ENCODE assay signal across 16 cellular contexts in the genomic region with DNA sequence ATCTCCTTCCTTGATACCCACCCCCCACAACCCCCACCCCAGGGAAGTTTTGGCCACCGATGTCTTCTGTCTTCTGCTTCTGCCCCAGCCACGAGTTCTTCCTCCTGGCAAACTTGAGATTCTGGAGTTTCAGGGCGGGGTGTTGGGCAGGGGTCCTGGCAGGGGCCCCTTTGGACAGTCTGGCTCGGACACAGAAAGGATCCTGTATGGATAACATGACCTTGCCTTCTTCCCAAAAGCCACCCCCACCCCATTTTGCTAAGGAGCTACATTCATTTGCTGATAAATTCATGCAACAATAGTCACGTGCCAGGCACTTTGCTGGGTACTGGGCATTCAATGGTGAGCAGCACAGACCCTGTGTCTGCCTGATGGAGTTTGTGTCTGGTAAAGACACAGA. TPM values are rescaled to one million over a fixed set of nuclear protein-coding genes. Genes with fewer than 3 reads are reported as not detected.
A peak's percentile ranks its signal among the peaks of the same experiment; 100 is the strongest.
DNase-seq lines count a peak whose midpoint lies in the region; ATAC-seq, FAIRE-seq and TF ChIP-seq lines count a peak whose summit lies in the region.
"Had no signal": no experiment of that assay in that cellular context is flagged by ENCODE, and none has a peak within 500 bp of the region (broad histone marks: within the 10 kb centered on the region; RNA-seq: fewer than 3 reads in every experiment).

No MANE protein-coding gene starts in this region.

- no peak overlapping the region for H3K4me3 Mint-ChIP-seq in activated CD4-positive, alpha-beta T cell treated with anti-CD3 and anti-CD28 coated beads, Interleukin-2, amount 10 ng/mL, durations not matched to agents 24 days and 14 days
- H3K4me3 Mint-ChIP-seq: effector memory CD8-positive, alpha-beta T cell had no signal

- intact Hi-C loops in sigmoid colon (cut with DNase I) = no loop called here
- intact Hi-C loops in activated CD4-positive, alpha-beta T cell treated with anti-CD3 and anti-CD28 coated beads, Interleukin-2, amount 10 ng/mL, durations not matched to agents 24 days and 14 days (cut with micrococcal nuclease) = no loop called here

- TF ChIP-seq EP300 in A549 (IDR thresholded peaks at IDR 0.05) = no peak
- TF ChIP-seq EP300 in sigmoid colon (IDR thresholded peaks at IDR 0.05) = no peak

- H3K9me3 Mint-ChIP-seq in activated CD4-positive, alpha-beta T cell treated with anti-CD3 and anti-CD28 coated beads, Interleukin-2, amount 10 ng/mL, durations not matched to agents 24 days and 14 days = no peaks in the 10 kb centered on the region
- H3K9me3 Mint-ChIP-seq: effector memory CD8-positive, alpha-beta T cell had no signal

- H3K36me3 ChIP-seq in HUES48 (ENCODE audit: control insufficient read depth, insufficient read depth, low read length) = no peaks in the 10 kb centered on the region
- H3K36me3 ChIP-seq in hepatocyte (replicated peaks; ENCODE audit: insufficient read depth, low read depth) = no peaks in the 10 kb centered on the region
- H3K36me3 ChIP-seq in sigmoid colon = no peaks in the 10 kb centered on the region
- H3K36me3 ChIP-seq: HAP-1, pancreas had no signal

- H3K27me3 ChIP-seq in HUES48 (ENCODE audit: control insufficient read depth, insufficient read depth, low read length) = peaks cover 11% of the 10 kb centered on the region
- no peaks in the 10 kb centered on the region for H3K27me3 ChIP-seq in hepatocyte
- no peaks in the 10 kb centered on the region for H3K27me3 ChIP-seq in sigmoid colon
- H3K27me3 ChIP-seq: pancreas had no signal

- no peaks in the 10 kb centered on the region for H3K36me3 Mint-ChIP-seq in activated CD4-positive, alpha-beta T cell treated with anti-CD3 and anti-CD28 coated beads, Interleukin-2, amount 10 ng/mL, durations not matched to agents 24 days and 14 days (ENCODE audit: low read depth)

- H3K9me3 ChIP-seq in A549 = no peaks in the 10 kb centered on the region
- H3K9me3 ChIP-seq in HUES48 (ENCODE audit: control insufficient read depth, insufficient read depth, low read length) = no peaks in the 10 kb centered on the region
- no peaks in the 10 kb centered on the region for H3K9me3 ChIP-seq in hepatocyte (ENCODE audit: low read depth)
- no peaks in the 10 kb centered on the region for H3K9me3 ChIP-seq in sigmoid colon
- H3K9me3 ChIP-seq: body of pancreas, HAP-1, pancreas had no signal

- no peaks in the 10 kb centered on the region for H3K79me2 ChIP-seq in hepatocyte

- no peak for TF ChIP-seq RAD21 in A549 (conservative IDR thresholded peaks at IDR 0.05 in 1 of 2, IDR thresholded peaks at IDR 0.05 in 1 of 2)

- no peak overlapping the region for H3K27ac Mint-ChIP-seq in activated CD4-positive, alpha-beta T cell treated with anti-CD3 and anti-CD28 coated beads, Interleukin-2, amount 10 ng/mL, durations not matched to agents 24 days and 14 days
- H3K27ac Mint-ChIP-seq: effector memory CD8-positive, alpha-beta T cell had no signal

- DNase-seq in A549 (ENCODE audit: low read depth in 1 of 2, low spot score in 1 of 2) (no peak), hepatocyte (ENCODE audit: low spot score) (no peak), sigmoid colon (peak; percentile 58), epidermal melanocyte (ENCODE audit: insufficient read length, low spot score) (no peak), islet precursor cell (no peak)
- DNase-seq in stimulated activated CD4-positive, alpha-beta T cell treated with anti-CD3 and anti-CD28 coated beads, Interleukin-2, amount 100 ng/mL, for 48 hours = no peak
- DNase-seq in activated CD4-positive, alpha-beta T cell treated with anti-CD3 and anti-CD28 coated beads, Interleukin-2, amount 10 ng/mL, durations not matched to agents 24 days and 14 days = no peak
- DNase-seq: activated gamma-delta T cell treated with Interleukin-2 at 50 U/mL for 16 hours; body of pancreas; effector memory CD8-positive, alpha-beta T cell; foreskin keratinocyte; Kasumi-1 had no signal

- no peak overlapping the region for H3K9ac ChIP-seq in HUES48 (ENCODE audit: low read depth, low read length)

- H3K4me1 Mint-ChIP-seq in activated CD4-positive, alpha-beta T cell treated with anti-CD3 and anti-CD28 coated beads, Interleukin-2, amount 10 ng/mL, durations not matched to agents 24 days and 14 days = peaks cover 4% of the 10 kb centered on the region

- H4K20me1 ChIP-seq in hepatocyte (ENCODE audit: insufficient read depth, poor library complexity, severe bottlenecking) = no peaks in the 10 kb centered on the region

- ATAC-seq in A549 = no peak
- ATAC-seq: body of pancreas; effector memory CD8-positive, alpha-beta T cell; foreskin keratinocyte; pancreas had no signal

- no peak for FAIRE-seq in A549 (lab: Jason Lieb, UNC)
- FAIRE-seq: pancreas had no signal

- H3K27me3 Mint-ChIP-seq in activated CD4-positive, alpha-beta T cell treated with anti-CD3 and anti-CD28 coated beads, Interleukin-2, amount 10 ng/mL, durations not matched to agents 24 days and 14 days = peaks cover 65% of the 10 kb centered on the region

- H3K4me3 ChIP-seq in A549 = no peak overlapping the region
- no peak overlapping the region for H3K4me3 ChIP-seq in HUES48 (ENCODE audit: low read depth, low read length)
- H3K4me3 ChIP-seq in hepatocyte = no peak overlapping the region
- peak overlapping the region in 2 of 4 donors; percentile 22 to 28 for H3K4me3 ChIP-seq in sigmoid colon
- H3K4me3 ChIP-seq: body of pancreas, HAP-1, pancreas had no signal

- TF ChIP-seq CTCF in A549 (IDR thresholded peaks at IDR 0.05) (no peak), hepatocyte (IDR thresholded peaks at IDR 0.05; ENCODE audit: poor library complexity) (no peak), sigmoid colon (IDR thresholded peaks at IDR 0.05) (no peak)

- peaks cover 27% of the 10 kb centered on the region for H3K4me1 ChIP-seq in A549
- peaks cover 57% of the 10 kb centered on the region for H3K4me1 ChIP-seq in HUES48 (ENCODE audit: control insufficient read depth, insufficient read depth, low read length)
- peaks cover 72% of the 10 kb centered on the region for H3K4me1 ChIP-seq in hepatocyte (ENCODE audit: insufficient read depth)
- H3K4me1 ChIP-seq in sigmoid colon = peaks cover 0 to 98% (median 95%) of the 10 kb centered on the region in 4 donors
- H3K4me1 ChIP-seq: body of pancreas, pancreas had no signal

- TF ChIP-seq POLR2A in A549 (IDR thresholded peaks at IDR 0.05; ENCODE audit: low read length) = no peak
- TF ChIP-seq POLR2A in sigmoid colon (IDR thresholded peaks at IDR 0.05) = no peak

- H2AFZ ChIP-seq in hepatocyte = no peak overlapping the region

- peak overlapping the region in 1 of 2 experiments; percentile 36; a peak in 2 of 6 replicates for H3K27ac ChIP-seq in A549
- peak overlapping the region; percentile 48 for H3K27ac ChIP-seq in HUES48 (ENCODE audit: low read depth, low read length)
- H3K27ac ChIP-seq in hepatocyte = peak overlapping the region; percentile 94
- peak overlapping the region; percentile 67 to 99 (median 96) for H3K27ac ChIP-seq in sigmoid colon
- H3K27ac ChIP-seq: foreskin keratinocyte, pancreas, VCaP had no signal

- no peaks in the 10 kb centered on the region for H3K9me2 ChIP-seq in hepatocyte (replicated peaks; ENCODE audit: insufficient read depth)

- CTCF ChIA-PET in A549 (lab: Yijun Ruan, JAX) = interaction anchor here (0.7 to 31.5 kb wide), 8 partner anchors 9 to 89 kb away, joined by 3 to 1255 read pairs (median 6); a partner anchor contains a TSS

- WGBS in A549 (ENCODE audit: missing lambda C conversion rate) = 79% methylated on average over 5 of the region's 5 CpGs
- WGBS in hepatocyte (ENCODE audit: low lambda C conversion rate, missing lambda C conversion rate) = 60% methylated on average over 5 of the region's 5 CpGs
- 57 to 58% methylated on average over 5 of the region's 5 CpGs for WGBS in sigmoid colon, 2 donors

- H3K4me2 ChIP-seq in A549 (0 out of 3 replicates have a peak overlapping the region, but pooled peaks have one; percentile 3), hepatocyte (peak overlapping the region; percentile 69)

- POLR2A ChIA-PET in A549 (lab: Yijun Ruan, JAX) = interaction anchor here (1.1 kb wide), 1 partner anchor 12 kb away, joined by 3 read pairs; no protein-coding TSS in a partner anchor

TF ChIP-seq in A549, 52 proteins besides CTCF, POLR2A, EP300 and RAD21 (continues in another document):
- no peak for TF ChIP-seq TP53 (CRISPR knock-in tag; IDR thresholded peaks at IDR 0.05)

RNA-seq across cellular contexts. Expression of a gene that starts 5.9 kb away (rescaled TPM):
- polyA plus RNA-seq in A549 (2011; rRNA removed) = 4.4 and 4.6 TPM in 2 replicates
- 14.2 and 19.6 TPM in 2 replicates for polyA plus RNA-seq in A549 (2012; cell fraction: cytosol; rRNA removed)
- 66.1 and 69.4 TPM in 2 replicates for polyA plus RNA-seq in A549 (2012; cell fraction: nucleus; rRNA removed)
- polyA plus RNA-seq in A549 (2017; fragmentation: RNase III; extraction: RNeasy Plus Mini Kit Qiagen cat#74134 plus additional on column Dnase treatment) = 18.1 to 34.3 TPM (median 31.6 TPM) in 3 replicates
- polyA minus RNA-seq in A549 (2011; rRNA and poly(A)+ RNA removed) = 10.9 TPM in 2 replicates
- total RNA-seq in hepatocyte = 351 and 1,063 TPM in 2 replicates
- 5,822 and 6,071 TPM in 2 replicates for polyA plus RNA-seq in hepatocyte
- 100 to 1,000 TPM in 1 of 4 donors, 10 to 100 TPM in 3; 43.6 to 459 (median 71.4) TPM for total RNA-seq in sigmoid colon
- 10 to 100 TPM in 2 of 3 donors, 1 to 10 TPM in 1; 7.8 to 96.7 (median 10.2) TPM for polyA plus RNA-seq in sigmoid colon
- total RNA-seq in activated CD4-positive, alpha-beta T cell treated with anti-CD3 and anti-CD28 coated beads, Interleukin-2, amount 10 ng/mL, durations not matched to agents 24 days and 14 days = 1.6 and 2.0 TPM in 2 replicates

RNA-seq across cellular contexts. Expression of a gene that starts 41.5 kb away (rescaled TPM):
- polyA plus RNA-seq in A549 (2011; rRNA removed) (0.44 and 0.90 TPM in 2 replicates), A549 (2017; fragmentation: RNase III; extraction: RNeasy Plus Mini Kit Qiagen cat#74134 plus additional on column Dnase treatment) (1.5 to 3.4 TPM (median 1.9 TPM) in 3 replicates), hepatocyte (0.83 and 2.2 TPM in 2 replicates), sigmoid colon (1 to 10 TPM; 2.5 to 7.2 (median 4.6) TPM)
- 1.8 and 3.2 TPM in 2 replicates for polyA plus RNA-seq in A549 (2012; cell fraction: cytosol; rRNA removed)
- polyA plus RNA-seq in A549 (2012; cell fraction: nucleus; rRNA removed) = 1.2 and 1.9 TPM in 2 replicates
- polyA minus RNA-seq in A549 (2011; rRNA and poly(A)+ RNA removed) = not detected in 2 replicates
- total RNA-seq in hepatocyte (0.37 TPM in 1 of 2 replicates, not detected in the other), sigmoid colon (10 to 100 TPM; 27.3 to 80.1 (median 56.1) TPM)
- total RNA-seq in activated CD4-positive, alpha-beta T cell treated with anti-CD3 and anti-CD28 coated beads, Interleukin-2, amount 10 ng/mL, durations not matched to agents 24 days and 14 days = 0.30 TPM in 1 of 2 replicates, not detected in the other
- total RNA-seq: foreskin keratinocyte had no signal
- polyA plus RNA-seq: foreskin keratinocyte had no signal

RNA-seq across cellular contexts. Expression of a gene that starts 56.8 kb away (rescaled TPM):
- polyA plus RNA-seq in A549 (2011; rRNA removed) = 16.8 and 22.0 TPM in 2 replicates
- 18.9 and 19.4 TPM in 2 replicates for polyA plus RNA-seq in A549 (2012; cell fraction: cytosol; rRNA removed)
- 35.8 and 44.2 TPM in 2 replicates for polyA plus RNA-seq in A549 (2012; cell fraction: nucleus; rRNA removed)
- 32.4 to 40.6 TPM (median 35.8 TPM) in 3 replicates for polyA plus RNA-seq in A549 (2017; fragmentation: RNase III; extraction: RNeasy Plus Mini Kit Qiagen cat#74134 plus additional on column Dnase treatment)
- 25.9 and 27.1 TPM in 2 replicates for polyA minus RNA-seq in A549 (2011; rRNA and poly(A)+ RNA removed)
- total RNA-seq in hepatocyte = 22.5 and 26.2 TPM in 2 replicates
- polyA plus RNA-seq in hepatocyte = 5.1 and 6.7 TPM in 2 replicates
- total RNA-seq in sigmoid colon = 10 to 100 TPM; 15.3 to 18.8 (median 16.8) TPM
- 10 to 100 TPM in 2 of 3 donors, 1 to 10 TPM in 1; 9.0 to 38.7 (median 10.9) TPM for polyA plus RNA-seq in sigmoid colon
- 90.1 and 91.3 TPM in 2 replicates for total RNA-seq in activated CD4-positive, alpha-beta T cell treated with anti-CD3 and anti-CD28 coated beads, Interleukin-2, amount 10 ng/mL, durations not matched to agents 24 days and 14 days

Comparison
In these comparisons a context has a peak if more than half of its experiments do, and no peak if none do; other contexts are left out.
1. RNA of a gene that starts 5.9 kb away (total RNA-seq): 351 to 1,063 TPM in hepatocyte and 43.6 to 459 TPM in sigmoid colon; 1.6 to 2.0 TPM in activated CD4-positive, alpha-beta T cell treated with anti-CD3 and anti-CD28 coated beads, Interleukin-2, amount 10 ng/mL, durations not matched to agents 24 days and 14 days; every median in the first group is over 10 times any median in the second.
2. RNA of a gene that starts 41.5 kb away (total RNA-seq): 27.3 to 80.1 TPM in sigmoid colon; 0.37 TPM in hepatocyte and 0.30 TPM in activated CD4-positive, alpha-beta T cell treated with anti-CD3 and anti-CD28 coated beads, Interleukin-2, amount 10 ng/mL, durations not matched to agents 24 days and 14 days; every median in the first group is over 10 times any median in the second.